8 cellular contexts compared by ENCODE assay signal in the genomic region with DNA sequence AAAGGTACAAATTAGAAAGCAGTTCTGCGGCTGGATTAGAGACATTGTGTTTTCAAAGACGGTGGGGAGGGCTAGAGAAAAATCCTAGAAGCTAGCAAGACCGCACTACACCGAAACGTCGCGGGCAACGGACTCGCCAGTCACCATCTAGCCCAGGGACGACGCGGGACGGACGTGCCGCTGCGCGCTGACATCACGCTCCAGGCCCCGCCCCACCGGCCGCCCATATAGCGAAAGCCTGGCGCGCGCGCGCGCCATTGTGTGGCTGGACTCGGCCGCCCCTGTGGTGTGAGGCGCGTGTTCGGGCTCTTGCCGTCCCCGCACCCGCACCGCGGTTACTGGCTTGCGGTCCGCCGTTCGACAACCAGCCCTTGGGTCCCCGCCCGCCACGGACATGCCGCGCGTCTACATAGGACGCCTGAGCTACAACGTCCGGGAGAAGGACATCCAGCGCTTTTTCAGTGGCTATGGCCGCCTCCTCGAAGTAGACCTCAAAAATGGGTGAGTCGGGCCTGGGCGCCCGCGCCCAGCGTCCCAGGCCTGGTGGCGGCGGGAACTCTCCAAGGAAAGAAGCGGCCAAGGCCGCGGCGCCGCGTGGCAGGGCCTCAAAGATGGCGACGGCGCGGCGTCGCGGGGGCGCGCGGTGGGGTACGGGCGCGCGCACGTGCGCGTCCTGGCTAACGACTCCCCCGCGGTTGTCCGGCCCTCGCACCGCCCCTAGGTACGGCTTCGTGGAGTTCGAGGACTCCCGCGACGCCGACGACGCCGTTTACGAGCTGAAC.
DNase-seq lines count a peak whose midpoint lies in the region; ATAC-seq lines count a peak whose summit lies in the region.

TSS of gene SRSF6 (plus strand) at position 257 of the 782 bp plus-strand sequence. CDS start at position 395, 138 bp downstream.

- H3K27ac ChIP-seq in caudate nucleus (ENCODE audit: low read depth, low read length): peak within 1 kb of the TSS; percentile 99

- peak; percentile 66 for ATAC-seq in GM18873 (IDR thresholded peaks at IDR 0.05; ENCODE audit: low FRiP score, unreplicated experiment)
- ATAC-seq in HG03135 (IDR thresholded peaks at IDR 0.05; ENCODE audit: unreplicated experiment): peak; percentile 83

- DNase-seq in AG08395 (ENCODE audit: low spot score) (peak; percentile 94), NCI-H2227 (lab: John Stamatoyannopoulos, UW; ENCODE audit: unreplicated experiment) (peak; percentile 95), caudate nucleus (lab: John Stamatoyannopoulos, UW) (peak in 60 of 61 donors; percentile 76 to 98 (median 93)), islet precursor cell (peak; percentile 93)
- peak; percentile 89 to 94 (median 92) for DNase-seq in activated CD4-positive, CD25-positive, alpha-beta regulatory T cell (lab: John Stamatoyannopoulos, UW)
- DNase-seq in stimulated activated CD4-positive, alpha-beta T cell treated with anti-CD3 and anti-CD28 coated beads, Interleukin-12 subunit alpha, Interleukin-12 subunit beta, amount 100 ng/mL, for 4 hours: peak; percentile 94

Comparison
In these comparisons a context has a peak if more than half of its experiments do, and no peak if none do; other contexts are left out.
1. Peak in every context shown above with its lines: DNase-seq, ATAC-seq and H3K27ac ChIP-seq.